In the genomic region with DNA sequence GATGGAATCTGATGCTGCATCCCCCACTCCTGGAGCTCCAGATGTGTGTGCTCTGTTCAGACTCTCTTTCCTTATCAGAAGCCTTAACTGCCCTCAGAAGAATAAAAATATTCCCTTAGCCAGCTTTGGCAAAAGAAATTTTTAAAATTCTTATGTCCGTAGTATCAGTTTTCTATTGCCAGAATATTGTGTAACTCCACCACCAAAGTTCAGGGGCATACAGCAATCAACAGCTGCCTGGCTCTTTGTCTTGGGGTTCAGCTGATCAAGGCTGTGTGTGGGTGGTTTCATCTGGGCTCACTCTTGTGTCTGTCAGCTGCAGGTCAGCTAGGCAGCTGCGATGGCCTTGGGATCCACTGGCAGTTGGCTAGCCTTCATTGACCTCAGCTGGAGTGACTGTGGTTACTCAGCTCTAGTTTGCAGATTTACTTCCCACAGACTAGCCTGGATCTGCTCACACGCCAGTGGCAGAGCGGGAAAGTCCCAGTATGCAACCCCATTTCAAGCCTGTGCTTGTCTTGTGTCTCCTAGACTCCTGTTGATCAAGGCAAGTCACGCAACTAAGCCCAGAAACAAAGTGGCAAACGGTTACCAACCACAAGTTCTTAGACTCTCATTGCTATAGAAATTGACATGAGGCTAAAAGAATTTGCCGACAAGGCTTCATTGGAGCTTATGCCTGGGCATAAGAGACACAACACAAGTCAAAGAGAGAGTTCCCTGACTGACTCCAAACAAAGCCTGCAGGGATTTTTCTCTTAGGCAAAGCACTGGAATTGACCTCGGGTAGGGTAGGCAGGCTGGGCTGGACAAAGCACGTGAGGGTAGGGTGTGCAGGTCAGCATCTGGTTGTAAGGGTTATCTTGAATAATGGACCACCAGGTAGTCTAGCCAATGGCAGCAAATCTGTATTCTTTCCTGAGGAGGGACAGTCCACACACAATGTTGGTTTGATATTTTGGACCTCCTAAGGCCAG, we compare ENCODE assay signal across 1 cellular context.
TF ChIP-seq lines count a peak whose summit lies in the region.

No MANE protein-coding gene starts in this region.

TF ChIP-seq in WTC11, 78 proteins besides CTCF, POLR2A, EP300 and RAD21 (continued from another document):
- TF ChIP-seq, protein P1, sequence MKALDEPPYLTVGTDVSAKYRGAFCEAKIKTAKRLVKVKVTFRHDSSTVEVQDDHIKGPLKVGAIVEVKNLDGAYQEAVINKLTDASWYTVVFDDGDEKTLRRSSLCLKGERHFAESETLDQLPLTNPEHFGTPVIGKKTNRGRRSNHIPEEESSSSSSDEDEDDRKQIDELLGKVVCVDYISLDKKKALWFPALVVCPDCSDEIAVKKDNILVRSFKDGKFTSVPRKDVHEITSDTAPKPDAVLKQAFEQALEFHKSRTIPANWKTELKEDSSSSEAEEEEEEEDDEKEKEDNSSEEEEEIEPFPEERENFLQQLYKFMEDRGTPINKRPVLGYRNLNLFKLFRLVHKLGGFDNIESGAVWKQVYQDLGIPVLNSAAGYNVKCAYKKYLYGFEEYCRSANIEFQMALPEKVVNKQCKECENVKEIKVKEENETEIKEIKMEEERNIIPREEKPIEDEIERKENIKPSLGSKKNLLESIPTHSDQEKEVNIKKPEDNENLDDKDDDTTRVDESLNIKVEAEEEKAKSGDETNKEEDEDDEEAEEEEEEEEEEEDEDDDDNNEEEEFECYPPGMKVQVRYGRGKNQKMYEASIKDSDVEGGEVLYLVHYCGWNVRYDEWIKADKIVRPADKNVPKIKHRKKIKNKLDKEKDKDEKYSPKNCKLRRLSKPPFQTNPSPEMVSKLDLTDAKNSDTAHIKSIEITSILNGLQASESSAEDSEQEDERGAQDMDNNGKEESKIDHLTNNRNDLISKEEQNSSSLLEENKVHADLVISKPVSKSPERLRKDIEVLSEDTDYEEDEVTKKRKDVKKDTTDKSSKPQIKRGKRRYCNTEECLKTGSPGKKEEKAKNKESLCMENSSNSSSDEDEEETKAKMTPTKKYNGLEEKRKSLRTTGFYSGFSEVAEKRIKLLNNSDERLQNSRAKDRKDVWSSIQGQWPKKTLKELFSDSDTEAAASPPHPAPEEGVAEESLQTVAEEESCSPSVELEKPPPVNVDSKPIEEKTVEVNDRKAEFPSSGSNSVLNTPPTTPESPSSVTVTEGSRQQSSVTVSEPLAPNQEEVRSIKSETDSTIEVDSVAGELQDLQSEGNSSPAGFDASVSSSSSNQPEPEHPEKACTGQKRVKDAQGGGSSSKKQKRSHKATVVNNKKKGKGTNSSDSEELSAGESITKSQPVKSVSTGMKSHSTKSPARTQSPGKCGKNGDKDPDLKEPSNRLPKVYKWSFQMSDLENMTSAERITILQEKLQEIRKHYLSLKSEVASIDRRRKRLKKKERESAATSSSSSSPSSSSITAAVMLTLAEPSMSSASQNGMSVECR (CRISPR knock-in tag; IDR thresholded peaks at IDR 0.05; ENCODE audit: borderline replicate concordance) = no peak
